16 cellular contexts compared by ENCODE assay signal in the genomic region with DNA sequence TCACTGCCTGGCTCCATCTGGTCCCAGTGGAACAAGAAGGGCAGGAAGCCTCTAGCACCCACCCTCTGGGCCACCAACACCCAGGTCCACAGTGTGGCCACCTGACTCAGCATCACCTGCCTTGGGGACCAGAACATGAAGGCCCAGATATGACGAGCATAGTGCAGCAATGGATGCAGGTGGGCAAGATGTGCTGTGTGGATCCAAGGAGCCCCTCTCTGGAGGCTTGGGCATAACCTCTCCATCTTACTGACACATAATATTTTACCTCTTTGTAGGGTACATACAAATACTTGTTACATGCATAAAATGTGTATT. TPM values are rescaled to one million over a fixed set of nuclear protein-coding genes. Genes with fewer than 3 reads are reported as not detected.
"Had no signal": no experiment of that assay in that cellular context is flagged by ENCODE, and none has a peak within 500 bp of the region (broad histone marks: within the 10 kb centered on the region; RNA-seq: fewer than 3 reads in every experiment).

No MANE protein-coding gene starts in this region.

RNA-seq across cellular contexts. Expression of a gene that starts 2.9 kb away (rescaled TPM):
- total RNA-seq: naive thymus-derived CD4-positive, alpha-beta T cell; natural killer cell; occipital lobe; ovary; progenitor cell of endocrine pancreas; psoas muscle; renal cortical epithelial cell; right cardiac atrium; right lobe of liver; smooth muscle cell; suprapubic skin; transverse colon; ureter; vagina had no signal
- polyA plus RNA-seq: naive thymus-derived CD4-positive, alpha-beta T cell; neural cell; ovary; psoas muscle; right cardiac atrium; smooth muscle cell; spleen had no signal
